ENCODE assay signal across 8 cellular contexts in the genomic region with DNA sequence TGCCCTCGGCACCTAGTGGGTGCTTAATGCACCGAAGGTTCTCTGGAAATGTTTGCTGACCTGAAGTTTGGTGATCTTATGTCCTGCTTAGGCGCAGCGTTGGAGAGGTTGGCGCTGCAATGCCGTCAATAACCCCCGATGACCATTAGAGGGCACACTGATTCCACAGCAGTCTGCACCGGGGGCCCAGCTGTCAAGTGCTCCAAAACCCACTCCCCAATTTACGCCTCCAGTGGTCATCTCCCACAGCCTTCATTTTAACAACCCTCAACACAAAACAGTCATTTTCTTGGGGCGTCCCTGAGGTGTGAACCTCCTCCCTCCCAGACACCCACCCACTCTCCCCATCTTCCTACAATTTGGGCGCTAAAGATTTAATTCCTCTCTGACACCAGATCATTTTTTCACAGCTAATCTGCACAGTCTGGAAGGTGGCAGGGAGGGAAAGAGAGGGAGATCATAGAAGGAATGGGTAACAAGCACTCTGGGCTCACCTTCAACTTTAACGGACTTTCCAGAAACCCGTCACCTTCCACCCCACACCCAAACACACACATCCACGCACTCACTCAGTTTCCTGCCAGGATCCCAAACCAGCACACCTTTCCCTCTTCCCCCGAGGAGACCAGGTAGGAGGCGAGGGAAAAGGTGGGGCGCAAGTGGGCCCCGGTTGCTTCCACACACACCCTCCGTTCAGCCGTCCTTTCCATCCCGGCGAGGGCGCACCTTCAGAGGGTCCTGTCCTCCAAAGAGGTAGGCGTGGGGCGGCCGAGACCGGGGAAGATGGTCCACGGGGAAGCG. TPM values are rescaled to one million over a fixed set of nuclear protein-coding genes. Genes with fewer than 3 reads are reported as not detected.
DNase-seq lines count a peak whose midpoint lies in the region; ATAC-seq and TF ChIP-seq lines count a peak whose summit lies in the region.

No MANE protein-coding gene starts in this region.

- TF ChIP-seq POLR2A in stomach (IDR thresholded peaks at IDR 0.05), result no peak

- no peak for ATAC-seq in GM18870 (IDR thresholded peaks at IDR 0.05; ENCODE audit: unreplicated experiment)

- no peak overlapping the region for H2BK15ac ChIP-seq in mesendoderm (replicated peaks; ENCODE audit: low read depth)

- H3K56ac ChIP-seq in mesendoderm (ENCODE audit: low read length), result peak overlapping the region; percentile 95

- H3K4ac ChIP-seq in mesendoderm (ENCODE audit: low read depth, low read length), result no peak overlapping the region

- peak overlapping the region; percentile 38 for H3K9ac ChIP-seq in endocrine pancreas (ENCODE audit: control insufficient read depth, insufficient read depth, low read length)
- H3K9ac ChIP-seq in mesendoderm (ENCODE audit: low read length), result peak overlapping the region; percentile 82

- H3K79me1 ChIP-seq in mesendoderm (ENCODE audit: low read length), result no peaks in the 10 kb centered on the region

- peak; percentile 54 for DNase-seq in SIG-M5 treated with dmso at 0.1 percent for 504 hours (lab: John Stamatoyannopoulos, UW; ENCODE audit: unreplicated experiment)
- no peak for DNase-seq in SIG-M5 (lab: John Stamatoyannopoulos, UW)
- DNase-seq in NCI-H1694 treated with DMSO at 0.1 percent for 48 hours (lab: John Stamatoyannopoulos, UW), result peak; percentile 67
- DNase-seq in activated CD4-positive, alpha-beta T cell treated with anti-CD3 and anti-CD28 coated beads, Interleukin-2, amount 50 U/mL, for 1 hour, result peak; percentile 43
- peak; percentile 79 for DNase-seq in mesendoderm
- peak; percentile 63 for DNase-seq in stomach

- H3K79me2 ChIP-seq in mesendoderm (ENCODE audit: control insufficient read depth, insufficient read depth, low read length), result no peaks in the 10 kb centered on the region

- H3K9me3 ChIP-seq in endocrine pancreas (ENCODE audit: control insufficient read depth, low read length) (no peaks in the 10 kb centered on the region), stomach (no peaks in the 10 kb centered on the region)

- no peak overlapping the region for H3K18ac ChIP-seq in mesendoderm (ENCODE audit: low read length)

- WGBS in mesendoderm (ENCODE audit: extremely low coverage, insufficient coverage, low lambda C conversion rate), result no CpG with 5 or more reads among the region's 29 CpGs
- WGBS in stomach, 5 donors, result 1 to 4% (median 1%) methylated on average over 29 of the region's 29 CpGs

- peaks cover 3% of the 10 kb centered on the region for H3K4me1 ChIP-seq in endocrine pancreas (ENCODE audit: control insufficient read depth, insufficient read depth, low read length)
- H3K4me1 ChIP-seq in mesendoderm (ENCODE audit: control insufficient read depth, low read depth, low read length), result peaks cover 3% of the 10 kb centered on the region
- peaks cover 23 to 38% (median 27%) of the 10 kb centered on the region in 4 donors for H3K4me1 ChIP-seq in stomach

- no peak overlapping the region for H2AK5ac ChIP-seq in mesendoderm (ENCODE audit: low read length)

- H3K4me3 ChIP-seq in endocrine pancreas (ENCODE audit: control insufficient read depth, insufficient read depth, low read length) (peak overlapping the region; percentile 58), mesendoderm (ENCODE audit: low read length) (peak overlapping the region; percentile 45), stomach (peak overlapping the region; percentile 42 to 65 (median 56))

- H4K8ac ChIP-seq in mesendoderm (ENCODE audit: low read depth, low read length), result no peak overlapping the region

- peak overlapping the region; percentile 95 for H3K4me2 ChIP-seq in mesendoderm (ENCODE audit: low read length)

- no peak for TF ChIP-seq EP300 in stomach (IDR thresholded peaks at IDR 0.05)

- H3K27ac ChIP-seq in mesendoderm (ENCODE audit: low read depth, low read length) (no peak overlapping the region), stomach (peak overlapping the region; percentile 14 to 77 (median 41))

- TF ChIP-seq CTCF in stomach (IDR thresholded peaks at IDR 0.05), result peak in 5 of 7 experiments; percentile 75 to 91 (median 87)

- intact Hi-C loops in stomach (cut with DNase I; ENCODE audit: low total_unique reads), result no loop called here

- no peaks in the 10 kb centered on the region for H3K36me3 ChIP-seq in endocrine pancreas (ENCODE audit: control insufficient read depth, insufficient read depth, low read length)
- no peaks in the 10 kb centered on the region for H3K36me3 ChIP-seq in mesendoderm (ENCODE audit: control insufficient read depth, insufficient read depth, low read length)
- H3K36me3 ChIP-seq in stomach, result peaks cover 0 to 16% (median 2%) of the 10 kb centered on the region in 4 donors

- H4K5ac ChIP-seq in mesendoderm (ENCODE audit: low read length), result no peak overlapping the region

- H3K23ac ChIP-seq in mesendoderm (ENCODE audit: low read length), result peak overlapping the region; percentile 74

- no peak overlapping the region for H2BK5ac ChIP-seq in mesendoderm (ENCODE audit: low read length)

- H3K27me3 ChIP-seq in endocrine pancreas (ENCODE audit: control insufficient read depth, insufficient read depth, low read length), result no peaks in the 10 kb centered on the region
- no peaks in the 10 kb centered on the region for H3K27me3 ChIP-seq in mesendoderm (ENCODE audit: insufficient read depth, low read length, poor library complexity)
- peaks cover 0 to 44% (median 35%) of the 10 kb centered on the region in 3 donors for H3K27me3 ChIP-seq in stomach

- no peak overlapping the region for H2BK120ac ChIP-seq in mesendoderm (ENCODE audit: low read depth, low read length)

RNA-seq across cellular contexts. Expression of a gene that starts 0.6 kb away (rescaled TPM):
- 1.6 TPM for polyA plus RNA-seq in mesendoderm (2013, experiment 1 of 2)
- polyA plus RNA-seq in mesendoderm (2013, experiment 2 of 2), result 1.5 TPM
- total RNA-seq in stomach, result 10 to 100 TPM in 2 of 5 donors, 1 to 10 TPM in 3; 5.4 to 39.7 (median 6.6) TPM
- polyA plus RNA-seq in stomach, result 1 to 10 TPM; 1.4 to 5.7 (median 2.4) TPM

RNA-seq across cellular contexts. Expression of a gene that starts 7.1 kb away (rescaled TPM):
- polyA plus RNA-seq in mesendoderm (2013, experiment 1 of 2), result 373 TPM
- polyA plus RNA-seq in mesendoderm (2013, experiment 2 of 2), result 378 TPM
- total RNA-seq in stomach, result 100 to 1,000 TPM in 1 of 5 donors, 10 to 100 TPM in 4; 17.1 to 138 (median 41.5) TPM
- 100 to 1,000 TPM in 1 of 3 donors, 10 to 100 TPM in 2; 49.1 to 103 (median 98.9) TPM for polyA plus RNA-seq in stomach

RNA-seq across cellular contexts. Expression of a gene that starts 19.4 kb away (rescaled TPM):
- polyA plus RNA-seq in mesendoderm (2013, experiment 1 of 2), result 19.9 TPM
- 21.5 TPM for polyA plus RNA-seq in mesendoderm (2013, experiment 2 of 2)
- 10 to 100 TPM; 14.9 to 82.9 (median 15.6) TPM for total RNA-seq in stomach
- polyA plus RNA-seq in stomach, result 10 to 100 TPM; 29.4 to 35.5 (median 29.5) TPM

RNA-seq across cellular contexts. Expression of a gene that starts 44.1 kb away (rescaled TPM):
- 88.9 TPM for polyA plus RNA-seq in mesendoderm (2013, experiment 1 of 2)
- 88.2 TPM for polyA plus RNA-seq in mesendoderm (2013, experiment 2 of 2)
- 100 to 1,000 TPM in 1 of 5 donors, 10 to 100 TPM in 4; 21.7 to 111 (median 74.3) TPM for total RNA-seq in stomach
- 10 to 100 TPM; 41.3 to 53.2 (median 46.0) TPM for polyA plus RNA-seq in stomach

RNA-seq across cellular contexts. Expression of a gene that starts 49.7 kb away (rescaled TPM):
- polyA plus RNA-seq in mesendoderm (2013, experiment 1 of 2), result 0.29 TPM
- 0.32 TPM for polyA plus RNA-seq in mesendoderm (2013, experiment 2 of 2)
- not detected for total RNA-seq in stomach
- polyA plus RNA-seq in stomach, result 10 to 100 TPM in 2 of 3 donors, 1 to 10 TPM in 1; 5.7 to 64.8 (median 45.5) TPM
